Comparison of ENCODE assay signal across 8 cellular contexts in the genomic region with DNA sequence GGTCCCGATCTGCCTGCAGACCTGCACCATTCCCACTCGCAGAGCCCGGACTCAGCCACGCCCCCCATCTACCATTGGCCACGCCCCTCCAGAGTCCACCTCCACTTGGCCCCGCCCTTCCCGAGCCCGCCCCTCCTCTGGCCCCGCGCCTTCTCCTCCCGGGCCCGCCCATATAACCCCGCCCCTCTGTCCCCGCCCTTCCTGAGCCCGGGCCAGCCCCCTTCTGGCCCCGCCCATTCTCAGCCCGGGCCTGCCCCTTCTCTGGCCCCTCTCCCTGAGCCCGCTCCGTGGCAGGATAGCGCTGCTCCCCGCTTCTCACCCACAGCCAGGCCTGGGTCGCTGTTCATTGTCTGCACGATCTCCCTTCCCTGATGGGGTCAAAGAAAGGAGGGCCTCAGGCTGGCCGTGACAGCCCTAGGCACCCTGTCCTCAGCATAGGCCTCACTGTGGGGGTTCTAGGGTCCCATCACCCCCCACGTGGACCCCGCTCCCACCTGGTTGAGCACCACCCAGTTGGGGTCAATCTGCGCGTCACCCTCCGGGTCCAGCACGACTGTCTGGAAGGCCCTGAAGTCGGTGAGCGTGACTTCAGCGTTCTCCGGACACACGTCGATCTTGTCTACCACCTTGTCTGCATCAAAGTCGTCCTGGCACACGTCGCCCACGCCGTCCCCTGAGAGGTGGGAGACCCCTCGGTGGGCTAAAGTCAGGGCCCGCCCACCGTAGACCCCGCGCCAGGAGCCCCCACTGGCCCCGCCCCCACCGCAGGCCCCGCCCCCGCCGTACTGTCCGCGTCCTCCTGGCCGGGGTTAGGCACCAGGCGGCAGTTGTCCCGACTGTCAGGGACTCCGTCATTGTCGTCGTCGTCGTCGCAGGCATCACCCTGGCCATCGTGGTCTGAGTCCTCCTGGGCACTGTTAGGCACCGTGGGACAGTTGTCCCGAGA. TPM values are rescaled to one million over a fixed set of nuclear protein-coding genes. Genes with fewer than 3 reads are reported as not detected.
DNase-seq lines count a peak whose midpoint lies in the region; ATAC-seq and TF ChIP-seq lines count a peak whose summit lies in the region.

No MANE protein-coding gene starts in this region.

- H3K4me3 Mint-ChIP-seq in activated B cell treated with CpG ODN at 0.5 μM for 24 hours: peak overlapping the region; percentile 44
- no peak overlapping the region for H3K4me3 Mint-ChIP-seq in MCF 10A (ENCODE audit: unreplicated experiment)
- no peak overlapping the region for H3K4me3 Mint-ChIP-seq in chondrocyte (ENCODE audit: unreplicated experiment)

- peaks cover 42% of the 10 kb centered on the region for H3K4me1 Mint-ChIP-seq in activated B cell treated with CpG ODN at 0.5 μM for 24 hours
- peaks cover 13% of the 10 kb centered on the region for H3K4me1 Mint-ChIP-seq in MCF 10A (ENCODE audit: insufficient read depth, unreplicated experiment)
- H3K4me1 Mint-ChIP-seq in chondrocyte (ENCODE audit: low read depth): peaks cover 22% of the 10 kb centered on the region

- 0 out of 2 replicates have a peak, but pooled peaks cover 4% of the 10 kb centered on the region for H4K20me1 ChIP-seq in DND-41 (ENCODE audit: insufficient read depth, low read length)

- ATAC-seq in DND-41 (ENCODE audit: insufficient read depth, low read depth) (peak; percentile 74), activated B cell treated with CpG ODN at 0.5 μM for 24 hours (ENCODE audit: low read depth) (peak; percentile 67), GM19395 (IDR thresholded peaks at IDR 0.05; ENCODE audit: unreplicated experiment) (no peak)

- H3K36me3 Mint-ChIP-seq in activated B cell treated with CpG ODN at 0.5 μM for 24 hours (ENCODE audit: low read depth) (no peaks in the 10 kb centered on the region), MCF 10A (ENCODE audit: insufficient read depth, unreplicated experiment) (no peaks in the 10 kb centered on the region), chondrocyte (ENCODE audit: low read depth) (peaks cover 3% of the 10 kb centered on the region)

- no peak overlapping the region for H2AFZ ChIP-seq in DND-41 (ENCODE audit: low read depth, low read length)

- H3K9me3 Mint-ChIP-seq in activated B cell treated with CpG ODN at 0.5 μM for 24 hours: no peaks in the 10 kb centered on the region
- H3K9me3 Mint-ChIP-seq in MCF 10A (ENCODE audit: unreplicated experiment): no peaks in the 10 kb centered on the region
- no peaks in the 10 kb centered on the region for H3K9me3 Mint-ChIP-seq in chondrocyte (ENCODE audit: low read depth)

- peak overlapping the region; percentile 41 for H3K27ac Mint-ChIP-seq in activated B cell treated with CpG ODN at 0.5 μM for 24 hours
- no peak overlapping the region for H3K27ac Mint-ChIP-seq in MCF 10A (ENCODE audit: low read depth, unreplicated experiment)
- no peak overlapping the region for H3K27ac Mint-ChIP-seq in chondrocyte (ENCODE audit: unreplicated experiment)

- intact Hi-C loops in activated B cell treated with CpG ODN at 0.5 μM for 24 hours (cut with micrococcal nuclease): loop anchor here (2.0 to 5.0 kb wide), 2 partner anchors 49 to 148 kb away; partner anchors contain the start of gene KLHL26
- intact Hi-C loops in MCF 10A (cut with micrococcal nuclease): no loop called here

- no peak overlapping the region for H3K4me2 ChIP-seq in DND-41 (ENCODE audit: insufficient read depth, low read length)

- H3K27ac ChIP-seq in DND-41 (ENCODE audit: low read length): no peak overlapping the region

- no peak for TF ChIP-seq POLR2A in NB4 (IDR thresholded peaks at IDR 0.05; ENCODE audit: extremely low read depth, insufficient read length)

- no peaks in the 10 kb centered on the region for H3K27me3 ChIP-seq in DND-41 (ENCODE audit: insufficient read depth, low read length, poor library complexity)

- no peaks in the 10 kb centered on the region for H3K9me3 ChIP-seq in DND-41 (ENCODE audit: insufficient read depth, low read length, severe bottlenecking)

- no peaks in the 10 kb centered on the region for H3K79me2 ChIP-seq in DND-41 (ENCODE audit: insufficient read depth, low read length)

- H3K4me1 ChIP-seq in DND-41 (ENCODE audit: insufficient read depth, low read length): no peaks in the 10 kb centered on the region

- DNase-seq in DND-41 (peak; percentile 70), NB4 (ENCODE audit: low read depth) (peak; percentile 76), activated B cell treated with CpG ODN at 0.5 μM for 24 hours (peak; percentile 40), MCF 10A (ENCODE audit: unreplicated experiment) (peak; percentile 77), left kidney (ENCODE audit: low read depth, low spot score) (peak; percentile 89), chondrocyte (ENCODE audit: low spot score) (no peak)
- DNase-seq in stimulated activated CD8-positive, alpha-beta memory T cell treated with anti-CD3 and anti-CD28 coated beads, Interleukin-15, amount 100 ng/mL, for 1 hour (ENCODE audit: low read depth): peak; percentile 40

- POLR2A ChIA-PET in activated B cell treated with CpG ODN at 0.5 μM for 24 hours (lab: Charles Lee): no interaction called here
- POLR2A ChIA-PET in MCF 10A (lab: Yijun Ruan, JAX): no interaction called here

- no peaks in the 10 kb centered on the region for H3K36me3 ChIP-seq in DND-41 (ENCODE audit: insufficient read depth, low read length)

- peaks cover 47% of the 10 kb centered on the region for H3K27me3 Mint-ChIP-seq in activated B cell treated with CpG ODN at 0.5 μM for 24 hours
- H3K27me3 Mint-ChIP-seq in MCF 10A (ENCODE audit: insufficient read depth, unreplicated experiment): peaks cover 18% of the 10 kb centered on the region
- peaks cover 45% of the 10 kb centered on the region for H3K27me3 Mint-ChIP-seq in chondrocyte (ENCODE audit: low read depth)

- TF ChIP-seq CTCF in DND-41 (IDR thresholded peaks at IDR 0.05; ENCODE audit: borderline replicate concordance, extremely low read depth, low read length, poor library complexity, severe bottlenecking) (no peak), NB4 (IDR thresholded peaks at IDR 0.05; ENCODE audit: low read depth, low read length) (no peak), activated B cell treated with CpG ODN at 0.5 μM for 24 hours (IDR thresholded peaks at IDR 0.05) (no peak), MCF 10A (IDR thresholded peaks at IDR 0.05; ENCODE audit: unreplicated experiment) (no peak), chondrocyte (IDR thresholded peaks at IDR 0.05) (no peak)

- CTCF ChIA-PET in activated B cell treated with CpG ODN at 0.5 μM for 24 hours (lab: Charles Lee) (no interaction called here), MCF 10A (lab: Yijun Ruan, JAX) (interaction anchor here (0.6 to 1.1 kb wide), 2 partner anchors 8 to 70 kb away, joined by 3 to 4 read pairs; no protein-coding TSS in a partner anchor)

- BruUV-seq in MCF 10A (replicated peaks; lab: Mats Ljungman, UMichigan): no TSS peak

- H3K9ac ChIP-seq in DND-41 (ENCODE audit: low read depth, low read length): no peak overlapping the region

- H3K4me3 ChIP-seq in DND-41 (ENCODE audit: low read depth in 1 of 2, low read length in 2 of 2): no peak overlapping the region
- no peak overlapping the region for H3K4me3 ChIP-seq in NB4 (ENCODE audit: low read depth, low read length)

RNA-seq across cellular contexts. Expression of gene COMP, which starts 5.7 kb away (rescaled TPM):
- total RNA-seq in activated B cell treated with CpG ODN at 0.5 μM for 24 hours: 0.10 and 0.16 TPM in 2 replicates
- total RNA-seq in MCF 10A (2022): not detected in 2 replicates
- 10.6 to 17.2 TPM (median 14.5 TPM) in 3 replicates for total RNA-seq in chondrocyte

RNA-seq across cellular contexts. Expression of gene UPF1, which starts 46.3 kb away (rescaled TPM):
- total RNA-seq in activated B cell treated with CpG ODN at 0.5 μM for 24 hours (93.2 and 107 TPM in 2 replicates), MCF 10A (2022) (79.8 and 85.0 TPM in 2 replicates), chondrocyte (38.6 to 45.3 TPM (median 40.4 TPM) in 3 replicates)

Comparison
In these comparisons a context has a peak if more than half of its experiments do, and no peak if none do; other contexts are left out.
1. RNA of gene COMP, which starts 5.7 kb away (total RNA-seq): 10.6 to 17.2 TPM in chondrocyte; 0.10 to 0.16 TPM in activated B cell treated with CpG ODN at 0.5 μM for 24 hours and not detected in MCF 10A; every median in the first group is over 10 times any median in the second.